In genomic region chr2:154556146-154556545, GRCh38 we compare ENCODE assay signal across 24 cellular contexts.
DNase-seq lines count a peak whose midpoint lies in the region; ATAC-seq and TF ChIP-seq lines count a peak whose summit lies in the region.
"Had no signal": no experiment of that assay in that cellular context is flagged by ENCODE, and none has a peak within 500 bp of the region (broad histone marks: within the 10 kb centered on the region; RNA-seq: fewer than 3 reads in every experiment).

No MANE protein-coding gene starts in this region.

- peaks cover 5 to 6% of the 10 kb centered on the region in 2 donors for H3K9me3 Mint-ChIP-seq in activated naive CD4-positive, alpha-beta T cell treated with anti-CD3 and anti-CD28 coated beads, Interleukin-2, amount 50 U/mL, for 72 hours
- H3K9me3 Mint-ChIP-seq: activated naive CD4-positive, alpha-beta T cell treated with anti-CD3 and anti-CD28 coated beads for 36 hours had no signal

- DNase-seq in GM10248 (ENCODE audit: extremely low spot score): peak; percentile 10
- peak; percentile 15 for DNase-seq in OCI-M1 (lab: John Stamatoyannopoulos, UW)
- DNase-seq in activated naive CD4-positive, alpha-beta T cell treated with anti-CD3 and anti-CD28 coated beads, Interleukin-2, amount 50 U/mL, for 72 hours (ENCODE audit: low spot score in 2 of 2): no peak
- no peak for DNase-seq in cardiac septum (ENCODE audit: low spot score)
- DNase-seq in suprapubic skin (ENCODE audit: low spot score in 2 of 2): no peak
- DNase-seq: activated CD4-positive, alpha-beta T cell treated with anti-CD3 and anti-CD28 coated beads, Interleukin-2, amount 50 U/mL, for 48 hours; activated naive CD4-positive, alpha-beta T cell treated with anti-CD3 and anti-CD28 coated beads for 36 hours; amniotic stem cell; CD4-positive, CD25-positive, alpha-beta regulatory T cell; H7; IMR-90; mesendoderm; NCI-H1092 treated with DMSO at 0.1 percent for 48 hours; NCI-H187; NCI-H526 treated with DMSO at 0.1 percent for 48 hours; stimulated activated naive CD4-positive, alpha-beta T cell; T-helper 17 cell had no signal

- no peaks in the 10 kb centered on the region for H3K36me3 ChIP-seq in suprapubic skin
- H3K36me3 ChIP-seq: prostate gland had no signal

- CTCF ChIA-PET in GM10248 (lab: Yijun Ruan, JAX): interaction anchor here (1.9 kb wide), 1 partner anchor 18 kb away, joined by 4 read pairs; no protein-coding TSS in a partner anchor

- no peak overlapping the region for H3K27ac Mint-ChIP-seq in activated naive CD4-positive, alpha-beta T cell treated with anti-CD3 and anti-CD28 coated beads, Interleukin-2, amount 50 U/mL, for 72 hours
- H3K27ac Mint-ChIP-seq: activated naive CD4-positive, alpha-beta T cell treated with anti-CD3 and anti-CD28 coated beads for 36 hours; CD4-positive, CD25-positive, alpha-beta regulatory T cell; T-helper 17 cell had no signal

- no peaks in the 10 kb centered on the region for H3K4me1 ChIP-seq in suprapubic skin
- H3K4me1 ChIP-seq: prostate gland had no signal

- no peak overlapping the region for H3K27ac ChIP-seq in suprapubic skin
- H3K27ac ChIP-seq: prostate gland, SK-N-MC had no signal

- no peaks in the 10 kb centered on the region for H3K36me3 Mint-ChIP-seq in activated naive CD4-positive, alpha-beta T cell treated with anti-CD3 and anti-CD28 coated beads, Interleukin-2, amount 50 U/mL, for 72 hours
- H3K36me3 Mint-ChIP-seq: CD4-positive, CD25-positive, alpha-beta regulatory T cell had no signal

- no peak for TF ChIP-seq EP300 in suprapubic skin (IDR thresholded peaks at IDR 0.05)

- 79% methylated on average over 2 of the region's 2 CpGs for WGBS in suprapubic skin

- no peaks in the 10 kb centered on the region for H3K9me3 ChIP-seq in suprapubic skin
- H3K9me3 ChIP-seq: prostate gland had no signal

- POLR2A ChIA-PET in GM10248 (lab: Yijun Ruan, JAX): no interaction called here

- intact Hi-C loops in cardiac septum (cut with DNase I): no loop called here

- TF ChIP-seq CTCF in GM10248 (IDR thresholded peaks at IDR 0.05; ENCODE audit: control extremely low read depth, extremely low read depth, low read depth, missing control alignments): no peak
- TF ChIP-seq CTCF in suprapubic skin (IDR thresholded peaks at IDR 0.05): no peak

- H3K4me3 ChIP-seq in suprapubic skin: no peak overlapping the region
- H3K4me3 ChIP-seq: prostate gland, SK-N-MC had no signal

- TF ChIP-seq POLR2A in suprapubic skin (IDR thresholded peaks at IDR 0.05): no peak

- no peaks in the 10 kb centered on the region for H3K27me3 ChIP-seq in suprapubic skin

- peak; percentile 60 for ATAC-seq in GM19025 (IDR thresholded peaks at IDR 0.05; ENCODE audit: low read depth, unreplicated experiment)
- ATAC-seq in HG02885 (IDR thresholded peaks at IDR 0.05; ENCODE audit: poor library complexity, unreplicated experiment): peak; percentile 67
- no peak for ATAC-seq in activated naive CD4-positive, alpha-beta T cell treated with anti-CD3 and anti-CD28 coated beads, Interleukin-2, amount 50 U/mL, for 72 hours
- ATAC-seq in GM18519 (IDR thresholded peaks at IDR 0.05; ENCODE audit: low FRiP score, unreplicated experiment): no peak
- ATAC-seq: activated CD4-positive, CD25-positive, alpha-beta regulatory T cell treated with anti-CD3 and anti-CD28 coated beads, Interleukin-2, amount 50 U/mL, for 24 hours; left lobe of liver; T-helper 17 cell had no signal

Comparison
In these comparisons a context has a peak if more than half of its experiments do, and no peak if none do; other contexts are left out.
1. DNase-seq: peak in GM10248 (single experiment) and OCI-M1 (single experiment); none in activated naive CD4-positive, alpha-beta T cell treated with anti-CD3 and anti-CD28 coated beads, Interleukin-2, amount 50 U/mL, for 72 hours (0 of 2), cardiac septum (single experiment) and suprapubic skin (0 of 2).
2. ATAC-seq: peak in GM19025 (single experiment) and HG02885 (single experiment); none in activated naive CD4-positive, alpha-beta T cell treated with anti-CD3 and anti-CD28 coated beads, Interleukin-2, amount 50 U/mL, for 72 hours (0 of 2) and GM18519 (single experiment).